In genomic region chr11:82536706-82537105, GRCh38 we compare ENCODE assay signal across 7 cellular contexts.
"Had no signal": no experiment of that assay in that cellular context is flagged by ENCODE, and none has a peak within 500 bp of the region (broad histone marks: within the 10 kb centered on the region; RNA-seq: fewer than 3 reads in every experiment).

No MANE protein-coding gene starts in this region.

- H3K4me2 ChIP-seq: GM23338 had no signal

- FAIRE-seq: H1, H54, HTR-8/SVneo had no signal

- H3K4me3 ChIP-seq: GM23338 had no signal

- DNase-seq: H9, HCEC 1CT, IMR-90 had no signal

- H2AFZ ChIP-seq: GM23338 had no signal
